ENCODE assay signal across 8 cellular contexts in the genomic region with DNA sequence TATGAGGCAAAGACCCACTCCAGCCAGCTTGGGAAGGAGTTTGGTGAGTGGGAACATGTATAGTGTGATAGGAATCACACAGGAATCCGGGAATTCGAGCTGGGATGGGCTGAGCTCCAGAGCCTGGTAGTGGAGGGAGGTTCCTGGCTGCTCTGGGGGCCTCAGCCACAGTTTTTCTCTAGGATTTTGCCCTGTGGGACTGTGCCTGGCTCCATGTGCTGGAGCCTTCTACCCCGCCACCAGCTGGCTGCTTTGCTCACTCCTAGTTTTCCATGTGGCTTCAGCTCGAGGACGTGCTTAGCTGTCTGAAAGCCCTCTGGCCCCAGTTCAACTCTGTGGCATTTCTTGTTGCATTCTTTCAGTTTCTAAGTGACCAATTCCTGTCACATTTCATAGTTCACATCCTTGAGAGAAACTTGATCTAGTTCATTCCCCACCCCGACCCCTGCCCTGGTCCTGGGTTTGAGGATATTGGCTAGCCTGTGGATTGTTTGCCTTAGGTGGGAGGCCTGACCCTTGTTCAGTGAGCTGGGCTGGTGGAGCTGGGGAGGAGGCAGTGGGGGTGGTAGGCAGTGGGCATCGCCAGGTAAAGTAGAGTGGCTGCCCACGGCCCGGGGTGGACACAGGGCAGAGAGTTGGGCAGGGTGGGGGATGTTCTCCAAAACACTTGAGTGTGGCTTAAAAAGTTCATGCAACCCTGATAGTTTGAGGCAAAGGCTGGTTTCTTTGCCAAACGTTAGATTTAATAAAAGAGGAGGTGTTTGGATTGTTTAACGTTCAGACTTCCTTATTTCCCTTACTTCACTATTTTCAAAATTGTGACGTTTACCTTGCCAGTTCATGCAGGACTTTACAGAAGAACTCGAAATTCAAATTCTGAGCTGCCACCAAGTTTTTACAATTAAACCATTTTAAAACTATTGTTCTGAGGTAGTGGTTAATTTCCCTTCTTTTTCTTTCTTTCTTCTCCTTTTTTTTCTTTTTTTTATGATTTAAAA. TPM values are rescaled to one million over a fixed set of nuclear protein-coding genes. Genes with fewer than 3 reads are reported as not detected.
DNase-seq lines count a peak whose midpoint lies in the region; ATAC-seq and TF ChIP-seq lines count a peak whose summit lies in the region.

No MANE protein-coding gene starts in this region.

- H3K4me3 ChIP-seq in choroid plexus epithelial cell (ENCODE audit: low read depth, low read length) (peak overlapping the region; percentile 17), thyroid gland (replicated peaks in 1 of 3) (peak overlapping the region in 1 of 3 donors; percentile 29), A673 (ENCODE audit: low read depth, low read length, poor library complexity, severe bottlenecking) (no peak overlapping the region)

- peak overlapping the region; percentile 94 to 98 (median 96) for H3K27ac ChIP-seq in thyroid gland
- no peak overlapping the region for H3K27ac ChIP-seq in A673 (ENCODE audit: low read depth, low read length, poor library complexity, severe bottlenecking)

- CTCF ChIA-PET in GM10248 (lab: Yijun Ruan, JAX) (interaction anchor here (0.8 to 3.4 kb wide), 9 partner anchors 9 to 62 kb away, joined by 3 to 21 read pairs (median 3); no protein-coding TSS in a partner anchor), A673 (lab: Charles Lee) (no interaction called here)

- intact Hi-C loops in thyroid gland (cut with DNase I): no loop called here
- intact Hi-C loops in A673 (cut with micrococcal nuclease; ENCODE audit: unreplicated experiment): no loop called here

- ATAC-seq in GM18873 (IDR thresholded peaks at IDR 0.05; ENCODE audit: low FRiP score, unreplicated experiment): no peak

- H3K36me3 ChIP-seq in thyroid gland (peaks cover 6 to 11% of the 10 kb centered on the region in 2 donors), A673 (ENCODE audit: insufficient read depth, low read length, poor library complexity, severe bottlenecking) (peaks cover 26% of the 10 kb centered on the region)

- no peak for TF ChIP-seq CTCF in GM10248 (IDR thresholded peaks at IDR 0.05; ENCODE audit: control extremely low read depth, extremely low read depth, low read depth, missing control alignments)
- peak; percentile 55 for TF ChIP-seq CTCF in choroid plexus epithelial cell (conservative IDR thresholded peaks at IDR 0.05; ENCODE audit: low read depth, low read length)
- TF ChIP-seq CTCF in thyroid gland (IDR thresholded peaks at IDR 0.05): peak in 4 of 6 experiments; percentile 18 to 38 (median 34)
- TF ChIP-seq CTCF in A673 (conservative IDR thresholded peaks at IDR 0.05; ENCODE audit: low read depth, low read length): no peak

- H3K4me1 ChIP-seq in thyroid gland: peaks cover 58 to 71% of the 10 kb centered on the region in 2 donors
- H3K4me1 ChIP-seq in A673 (ENCODE audit: insufficient read depth, low read length, poor library complexity, severe bottlenecking): peaks cover 13% of the 10 kb centered on the region

- H3K9me3 ChIP-seq in thyroid gland: no peaks in the 10 kb centered on the region
- no peaks in the 10 kb centered on the region for H3K9me3 ChIP-seq in A673 (ENCODE audit: low read depth, low read length, poor library complexity, severe bottlenecking)

- POLR2A ChIA-PET in GM10248 (lab: Yijun Ruan, JAX) (no interaction called here), A673 (lab: Charles Lee; ENCODE audit: low non-redundant PET) (no interaction called here)

- peak; percentile 63 for DNase-seq in GM10248 (ENCODE audit: extremely low spot score)
- DNase-seq in NCI-H510A (lab: John Stamatoyannopoulos, UW): peak; percentile 34
- peak; percentile 88 for DNase-seq in choroid plexus epithelial cell (ENCODE audit: low read depth)
- peak; percentile 84 for DNase-seq in lung microvascular endothelial cell (ENCODE audit: low read depth in 2 of 2)
- DNase-seq in thyroid gland: peak; percentile 96 to 97
- no peak for DNase-seq in A673 (ENCODE audit: low spot score)
- DNase-seq in NCI-H2227 treated with DMSO at 0.1 percent for 48 hours (lab: John Stamatoyannopoulos, UW): no peak

- no TSS peak for BruUV-seq in A673 (replicated peaks; lab: Mats Ljungman, UMichigan)

- peak in 1 of 2 donors; percentile 56 for TF ChIP-seq POLR2A in thyroid gland (IDR thresholded peaks at IDR 0.05)

- WGBS in thyroid gland, 2 donors: 15 to 17% methylated on average over 13 of the region's 13 CpGs

- H3K27me3 ChIP-seq in thyroid gland (no peaks in the 10 kb centered on the region), A673 (replicated peaks; ENCODE audit: insufficient read depth, low read depth, low read length, poor library complexity) (no peaks in the 10 kb centered on the region)

RNA-seq across cellular contexts. Expression of a gene that starts 5.2 kb away (rescaled TPM):
- total RNA-seq in lung microvascular endothelial cell: 108 and 190 TPM in 2 replicates
- 100 to 1,000 TPM in 2 of 4 donors, 10 to 100 TPM in 2; 57.6 to 287 (median 102) TPM for total RNA-seq in thyroid gland
- total RNA-seq in A673 (2021): 78.6 and 82.8 TPM in 2 replicates

Comparison
In these comparisons a context has a peak if more than half of its experiments do, and no peak if none do; other contexts are left out.
1. DNase-seq: peak in GM10248 (single experiment), NCI-H510A (single experiment), choroid plexus epithelial cell (single experiment), lung microvascular endothelial cell (2 of 2) and thyroid gland (2 of 2); none in A673 (single experiment) and NCI-H2227 treated with DMSO at 0.1 percent for 48 hours (single experiment).
2. CTCF ChIP-seq: peak in choroid plexus epithelial cell (single experiment) and thyroid gland (4 of 6); none in GM10248 (single experiment) and A673 (single experiment).